Comparison of ENCODE assay signal across 14 cellular contexts in the genomic region with DNA sequence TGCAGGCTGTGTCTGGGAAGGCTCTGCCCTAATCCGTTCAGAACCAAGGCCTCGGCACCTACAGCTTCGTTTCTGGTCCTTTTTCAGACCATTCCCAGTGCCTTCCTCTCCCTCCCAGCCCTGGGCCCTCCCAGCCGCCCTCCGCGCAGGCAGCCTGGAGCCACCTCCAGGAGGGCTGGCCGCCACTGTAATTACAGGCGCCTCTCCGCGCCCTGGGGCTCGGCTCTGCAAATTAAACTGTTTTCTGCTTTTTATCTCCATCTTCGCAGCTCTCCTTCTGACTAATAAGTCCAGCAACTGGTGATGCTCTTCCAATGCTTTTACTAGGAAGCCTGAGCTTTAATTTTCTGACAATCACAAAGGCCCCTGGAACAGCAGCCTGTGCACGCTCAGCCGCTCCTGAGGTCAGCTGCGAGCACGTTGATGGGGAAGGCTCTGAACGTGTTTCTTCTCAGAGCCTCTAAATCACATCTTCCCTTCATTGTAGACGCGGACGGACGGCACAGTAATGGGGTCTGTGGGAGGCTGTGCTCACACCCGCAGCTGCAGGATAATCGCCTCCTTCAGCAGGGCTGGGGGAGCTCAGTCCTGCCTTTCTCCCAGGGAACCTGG.
DNase-seq lines count a peak whose midpoint lies in the region; FAIRE-seq and TF ChIP-seq lines count a peak whose summit lies in the region.
"Had no signal": no experiment of that assay in that cellular context is flagged by ENCODE, and none has a peak within 500 bp of the region (broad histone marks: within the 10 kb centered on the region; RNA-seq: fewer than 3 reads in every experiment).

No MANE protein-coding gene starts in this region.

- no peak for TF ChIP-seq EP300 in H1 (IDR thresholded peaks at IDR 0.05; ENCODE audit: borderline replicate concordance in 1 of 2, low read depth in 2 of 2, low read length in 2 of 2)

- H4K20me1 ChIP-seq in BLaER1 (no peaks in the 10 kb centered on the region), H1 (replicated peaks in 1 of 2; ENCODE audit: control insufficient read depth in 1 of 2, insufficient read depth in 2 of 2, low read length in 2 of 2) (no peaks in the 10 kb centered on the region), osteoblast (ENCODE audit: insufficient read depth, low read length) (no peaks in the 10 kb centered on the region)

- H3K56ac ChIP-seq in H1 (replicated peaks; ENCODE audit: insufficient read length, low read depth, low read length) = no peak overlapping the region

- H2AK5ac ChIP-seq in H1 (ENCODE audit: low read depth, low read length) = no peak overlapping the region

- H3K4me3 ChIP-seq in BLaER1 = no peak overlapping the region
- H3K4me3 ChIP-seq in H1 (ENCODE audit: extremely low read depth in 1 of 4, insufficient read depth in 2 of 4, low read depth in 3 of 4, low read length in 4 of 4) = no peak overlapping the region
- H3K4me3 ChIP-seq in osteoblast (ENCODE audit: insufficient read depth, low read length) = no peak overlapping the region
- H3K4me3 ChIP-seq: MG63 had no signal

- TF ChIP-seq CTCF in H1 (IDR thresholded peaks at IDR 0.05; ENCODE audit: control extremely low read depth in 1 of 3, insufficient read depth in 1 of 3, low read depth in 1 of 3, low read length in 3 of 3) (no peak), osteoblast (IDR thresholded peaks at IDR 0.05; ENCODE audit: extremely low read depth, low read depth, low read length) (no peak)

- TF ChIP-seq RAD21 in H1 (IDR thresholded peaks at IDR 0.05 in 1 of 2, conservative IDR thresholded peaks at IDR 0.05 in 1 of 2; ENCODE audit: low read depth in 2 of 2, low read length in 2 of 2) = no peak

- H3K4me2 ChIP-seq in BLaER1 (peak overlapping the region; percentile 86), H1 (ENCODE audit: insufficient read depth in 1 of 2, low read depth in 2 of 2, low read length in 2 of 2) (no peak overlapping the region), osteoblast (ENCODE audit: insufficient read depth, low read length) (no peak overlapping the region)

- 93% methylated on average over 20 of the region's 23 CpGs; no CpG with 5 or more reads in 1 of the 2 experiments for WGBS in H1 (ENCODE audit: extremely low coverage in 1 of 2, insufficient coverage in 1 of 2, insufficient read length in 1 of 2, insufficient replicate concordance in 2 of 2, low coverage in 1 of 2, low lambda C conversion rate in 2 of 2, missing lambda C conversion rate in 1 of 2), 2 experiments

- CTCF ChIA-PET in HEK293T (lab: Yijun Ruan, JAX) (no interaction called here), H1 (lab: Charles Lee; ENCODE audit: partially characterized antibody) (interaction anchor here (0.7 to 2.3 kb wide), 2 partner anchors 16 to 154 kb away, joined by 3 to 9 read pairs; no protein-coding TSS in a partner anchor)

- H3K23ac ChIP-seq in H1 (ENCODE audit: insufficient read length) = no peak overlapping the region

- no peak overlapping the region for H3K4ac ChIP-seq in H1 (replicated peaks; ENCODE audit: insufficient read length, low read depth, low read length)

- H3K14ac ChIP-seq in H1 (ENCODE audit: insufficient read length) = no peak overlapping the region

- H3K18ac ChIP-seq in H1 (ENCODE audit: extremely low read depth, low read length) = no peak overlapping the region; the same call in 1 of the 2 replicates

- H3K79me1 ChIP-seq in H1 (ENCODE audit: low read depth, low read length) = no peaks in the 10 kb centered on the region; the same call in 1 of the 2 replicates

- no peaks in the 10 kb centered on the region for H3K36me3 ChIP-seq in BLaER1
- H3K36me3 ChIP-seq in H1 (ENCODE audit: control insufficient read depth in 2 of 4, insufficient read depth in 4 of 4, low read length in 3 of 4) = no peaks in the 10 kb centered on the region
- no peaks in the 10 kb centered on the region for H3K36me3 ChIP-seq in osteoblast (ENCODE audit: insufficient read depth, low read length)
- H3K36me3 ChIP-seq: MG63 had no signal

- H2BK5ac ChIP-seq in H1 (ENCODE audit: low read depth, low read length) = no peak overlapping the region

- no peak for FAIRE-seq in H1 (lab: Jason Lieb, UNC)
- FAIRE-seq: astrocyte, GM12892 had no signal

- no peak overlapping the region for H2BK20ac ChIP-seq in H1 (ENCODE audit: low read length)

- POLR2A ChIA-PET in HEK293T (lab: Yijun Ruan, JAX) (no interaction called here), H1 (lab: Charles Lee; ENCODE audit: partially characterized antibody) (no interaction called here)

- no peak overlapping the region for H2BK12ac ChIP-seq in H1 (ENCODE audit: low read depth, low read length)

- no peak for TF ChIP-seq POLR2A in H1 (IDR thresholded peaks at IDR 0.05; ENCODE audit: control extremely low read depth in 1 of 2, low read depth in 2 of 2, low read length in 2 of 2)

- DNase-seq in HEK293T (ENCODE audit: extremely low spot score) (peak; percentile 38), H1 (ENCODE audit: low read depth in 1 of 2, low spot score in 2 of 2) (peak in 1 of 2 experiments; percentile 41), osteoblast (ENCODE audit: insufficient read length, low spot score, missing footprints) (peak; percentile 64), T-helper 1 cell (no peak), caudate nucleus (lab: John Stamatoyannopoulos, UW) (no peak), NCI-H1694 treated with DMSO at 0.1 percent for 48 hours (lab: John Stamatoyannopoulos, UW) (no peak)
- DNase-seq in stimulated activated CD4-positive, alpha-beta T cell treated with anti-CD3 and anti-CD28 coated beads, Interleukin-1b, Interleukin-23, amount 100 ng/mL, for 48 hours = no peak
- DNase-seq: MG63, NCI-H510A treated with DMSO at 0.1 percent for 48 hours, nucleus accumbens had no signal

- H3K23me2 ChIP-seq in H1 (ENCODE audit: low read depth, low read length) = peaks cover 5% of the 10 kb centered on the region; the same call in 1 of the 2 replicates

- H4K8ac ChIP-seq in H1 (ENCODE audit: extremely low read depth, insufficient read depth, low read length) = peak overlapping the region; percentile 35; the same call in 1 of the 2 replicates

- peak overlapping the region; percentile 59 for H3K27ac ChIP-seq in BLaER1
- H3K27ac ChIP-seq in H1 (ENCODE audit: low read depth, low read length) = no peak overlapping the region
- H3K27ac ChIP-seq in osteoblast (ENCODE audit: low read depth, low read length) = no peak overlapping the region
- H3K27ac ChIP-seq in caudate nucleus (ENCODE audit: low read depth, low read length) = no peak overlapping the region
- H3K27ac ChIP-seq: VCaP had no signal

- H3K4me1 ChIP-seq in BLaER1 (peaks cover 59% of the 10 kb centered on the region), H1 (replicated peaks in 1 of 4; ENCODE audit: control insufficient read depth in 3 of 4, insufficient read depth in 4 of 4, low read length in 3 of 4) (0 out of 7 replicates have a peak, but pooled peaks cover 0 to 2% (median 0%) of the 10 kb centered on the region in 4 experiments), osteoblast (ENCODE audit: insufficient read depth, low read length) (no peaks in the 10 kb centered on the region)

- H3K9ac ChIP-seq in BLaER1 = peak overlapping the region; percentile 30; the same call in 1 of the 2 replicates
- no peak overlapping the region for H3K9ac ChIP-seq in H1 (replicated peaks in 1 of 4; ENCODE audit: extremely low read depth in 1 of 4, low read depth in 3 of 4, low read length in 3 of 4)

- H2BK15ac ChIP-seq in H1 (ENCODE audit: low read length) = no peak overlapping the region

- H4K91ac ChIP-seq in H1 (replicated peaks; ENCODE audit: insufficient read length, low read length) = no peak overlapping the region

- H3K27me3 ChIP-seq in BLaER1 = no peaks in the 10 kb centered on the region
- H3K27me3 ChIP-seq in H1 (replicated peaks in 1 of 4; ENCODE audit: control insufficient read depth in 3 of 4, extremely low read depth in 1 of 4, insufficient read depth in 3 of 4, low read length in 3 of 4) = no peaks in the 10 kb centered on the region
- no peaks in the 10 kb centered on the region for H3K27me3 ChIP-seq in osteoblast (ENCODE audit: insufficient read depth, low read length)
- H3K27me3 ChIP-seq: MG63 had no signal

- H2AFZ ChIP-seq in H1 (ENCODE audit: low read length) (no peak overlapping the region), osteoblast (ENCODE audit: low read length) (no peak overlapping the region)

- H3K9me3 ChIP-seq in BLaER1 (peaks cover 11% of the 10 kb centered on the region), H1 (ENCODE audit: insufficient read depth in 2 of 2, low read depth in 1 of 2, low read length in 1 of 2) (peaks cover 0 to 3% of the 10 kb centered on the region in 2 experiments; a peak in 2 of 4 replicates), osteoblast (ENCODE audit: low read depth, low read length) (no peaks in the 10 kb centered on the region)
- H3K9me3 ChIP-seq: MG63 had no signal

- no peak overlapping the region for H4K5ac ChIP-seq in H1 (ENCODE audit: insufficient read length, low read depth, low read length)

- H3K79me2 ChIP-seq in H1 (ENCODE audit: control insufficient read depth in 1 of 2, insufficient read depth in 2 of 2, low read length in 2 of 2) = no peaks in the 10 kb centered on the region
- H3K79me2 ChIP-seq in osteoblast (ENCODE audit: insufficient read depth, low read length) = no peaks in the 10 kb centered on the region

- H2BK120ac ChIP-seq in H1 (replicated peaks; ENCODE audit: low read depth, low read length) = no peak overlapping the region

TF ChIP-seq in HEK293T, 16 proteins besides CTCF, POLR2A, EP300 and RAD21:
- TF ChIP-seq L3MBTL2 (conservative IDR thresholded peaks at IDR 0.05) (0 out of 2 replicates have a peak, but pooled peaks have one; percentile 20), HDGF (IDR thresholded peaks at IDR 0.05; ENCODE audit: borderline replicate concordance) (no peak), ZNF384 (IDR thresholded peaks at IDR 0.05) (no peak)

TF ChIP-seq in H1, 55 proteins besides CTCF, POLR2A, EP300 and RAD21 (continues in another document):
- TF ChIP-seq CHD1 (IDR thresholded peaks at IDR 0.05; ENCODE audit: low read depth, low read length) = no peak
- no peak for TF ChIP-seq ASH2L (IDR thresholded peaks at IDR 0.05; ENCODE audit: low read length)
- no peak for TF ChIP-seq NRF1 (IDR thresholded peaks at IDR 0.05; ENCODE audit: low read depth, low read length)
- TF ChIP-seq, protein P1, sequence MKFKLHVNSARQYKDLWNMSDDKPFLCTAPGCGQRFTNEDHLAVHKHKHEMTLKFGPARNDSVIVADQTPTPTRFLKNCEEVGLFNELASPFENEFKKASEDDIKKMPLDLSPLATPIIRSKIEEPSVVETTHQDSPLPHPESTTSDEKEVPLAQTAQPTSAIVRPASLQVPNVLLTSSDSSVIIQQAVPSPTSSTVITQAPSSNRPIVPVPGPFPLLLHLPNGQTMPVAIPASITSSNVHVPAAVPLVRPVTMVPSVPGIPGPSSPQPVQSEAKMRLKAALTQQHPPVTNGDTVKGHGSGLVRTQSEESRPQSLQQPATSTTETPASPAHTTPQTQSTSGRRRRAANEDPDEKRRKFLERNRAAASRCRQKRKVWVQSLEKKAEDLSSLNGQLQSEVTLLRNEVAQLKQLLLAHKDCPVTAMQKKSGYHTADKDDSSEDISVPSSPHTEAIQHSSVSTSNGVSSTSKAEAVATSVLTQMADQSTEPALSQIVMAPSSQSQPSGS (IDR thresholded peaks at IDR 0.05; ENCODE audit: low read length) = no peak
- TF ChIP-seq POU5F1 (IDR thresholded peaks at IDR 0.05; ENCODE audit: low read depth, low read length) = no peak
- no peak for TF ChIP-seq YY1 (IDR thresholded peaks at IDR 0.05; ENCODE audit: low read depth, low read length)
- no peak for TF ChIP-seq TBP (IDR thresholded peaks at IDR 0.05; ENCODE audit: low read depth, low read length)

Comparison
In these comparisons a context has a peak if more than half of its experiments do, and no peak if none do; other contexts are left out.
1. DNase-seq: peak in HEK293T (single experiment) and osteoblast (single experiment); none in T-helper 1 cell (0 of 5), caudate nucleus (0 of 61), stimulated activated CD4-positive, alpha-beta T cell treated with anti-CD3 and anti-CD28 coated beads, Interleukin-1b, Interleukin-23, amount 100 ng/mL, for 48 hours (single experiment) and NCI-H1694 treated with DMSO at 0.1 percent for 48 hours (single experiment).